Comparison of ENCODE assay signal across 8 cellular contexts in the genomic region with DNA sequence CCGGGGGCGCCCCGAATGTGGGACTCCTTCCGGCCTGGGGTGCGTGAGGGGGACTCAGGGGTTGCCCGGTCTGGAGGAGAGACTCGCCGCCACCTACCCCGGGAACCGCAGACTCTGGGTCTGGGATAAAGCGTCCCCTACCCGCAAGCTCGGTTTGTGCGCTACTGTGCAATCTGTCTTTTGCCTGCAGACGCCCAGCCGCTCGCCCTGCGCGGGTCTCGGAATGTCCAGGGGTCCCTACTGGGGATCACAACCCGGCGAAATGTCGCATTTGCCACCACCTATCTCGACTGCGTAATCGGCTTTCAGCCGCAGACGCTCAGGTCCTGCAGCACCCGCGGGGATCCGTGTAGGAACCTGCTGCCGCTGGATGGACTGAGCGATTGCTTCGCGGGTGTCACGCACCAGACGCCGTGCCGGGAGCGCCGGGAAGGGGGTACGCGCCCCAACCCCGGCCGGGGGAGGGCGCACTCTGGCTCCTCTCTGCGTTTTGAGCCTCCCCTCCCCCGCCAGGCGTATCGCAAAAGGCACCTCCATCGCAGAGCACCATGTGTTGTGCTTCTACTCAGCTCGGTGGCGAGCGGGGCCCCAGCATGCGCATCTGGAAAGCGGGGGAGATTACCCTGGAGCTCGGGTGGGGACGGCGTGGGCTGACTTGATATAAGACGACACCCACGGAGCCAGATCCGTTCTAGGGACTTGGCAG. TPM values are rescaled to one million over a fixed set of nuclear protein-coding genes. Genes with fewer than 3 reads are reported as not detected.
DNase-seq lines count a peak whose midpoint lies in the region; ATAC-seq and TF ChIP-seq lines count a peak whose summit lies in the region.

No MANE protein-coding gene starts in this region.

- no peak for TF ChIP-seq POLR2A in stomach (IDR thresholded peaks at IDR 0.05)

- no peaks in the 10 kb centered on the region for H3K9me3 Mint-ChIP-seq in activated T-helper 1 cell treated with anti-CD3 and anti-CD28 coated beads, Interleukin-12 subunit alpha, Interleukin-12 subunit beta, Interleukin-2, Interleukin-4 antibody, amounts not matched to agents 30 ng/mL and 10 ng/mL and 1 ng/mL, durations not matched to agents 14 hours and 24 hours and 36 hours

- H3K9me2 ChIP-seq in OCI-LY1 (ENCODE audit: low read depth, low read length) (no peaks in the 10 kb centered on the region), neural cell (ENCODE audit: insufficient read depth, low read length) (no peaks in the 10 kb centered on the region)

- peaks cover 29% of the 10 kb centered on the region for H3K36me3 Mint-ChIP-seq in activated T-helper 1 cell treated with anti-CD3 and anti-CD28 coated beads, Interleukin-12 subunit alpha, Interleukin-12 subunit beta, Interleukin-2, Interleukin-4 antibody, amounts not matched to agents 30 ng/mL and 10 ng/mL and 1 ng/mL, durations not matched to agents 14 hours and 24 hours and 36 hours (ENCODE audit: low read depth)

- H3K4me3 ChIP-seq in OCI-LY1 (ENCODE audit: low read depth, low read length, poor library complexity, severe bottlenecking) (peak overlapping the region; percentile 83), neural cell (ENCODE audit: low read length) (peak overlapping the region; percentile 95), stomach (peak overlapping the region; percentile 84 to 99 (median 96))

- H3K79me2 ChIP-seq in OCI-LY1 (ENCODE audit: insufficient read depth, low read length), result peaks cover 35% of the 10 kb centered on the region
- H3K79me2 ChIP-seq in neural cell (replicated peaks; ENCODE audit: insufficient read depth, low read length), result peaks cover 37% of the 10 kb centered on the region

- DNase-seq in NCI-H1436 (lab: John Stamatoyannopoulos, UW), result peak; percentile 45
- DNase-seq in NCI-H1436 treated with DMSO at 0.1 percent for 48 hours (lab: John Stamatoyannopoulos, UW), result no peak
- peak; percentile 69 for DNase-seq in activated T-helper 1 cell treated with anti-CD3 and anti-CD28 coated beads, Interleukin-12 subunit alpha, Interleukin-12 subunit beta, Interleukin-2, Interleukin-4 antibody, amounts not matched to agents 30 ng/mL and 10 ng/mL and 1 ng/mL, durations not matched to agents 14 hours and 24 hours and 36 hours (ENCODE audit: low spot score)
- DNase-seq in fibroblast of peridontal ligament (ENCODE audit: extremely low read depth), result peak; percentile 35
- DNase-seq in stomach, result peak; percentile 64

- H2AFZ ChIP-seq in OCI-LY1 (ENCODE audit: low read length), result no peak overlapping the region
- H2AFZ ChIP-seq in neural cell (ENCODE audit: low read depth, low read length), result peak overlapping the region; percentile 52

- H3K9me3 ChIP-seq in OCI-LY1 (ENCODE audit: low read length), result no peaks in the 10 kb centered on the region
- no peaks in the 10 kb centered on the region for H3K9me3 ChIP-seq in neural cell (ENCODE audit: low read length)
- H3K9me3 ChIP-seq in stomach, result no peaks in the 10 kb centered on the region

- H3K36me3 ChIP-seq in OCI-LY1 (ENCODE audit: insufficient read depth, low read length), result no peaks in the 10 kb centered on the region
- H3K36me3 ChIP-seq in neural cell (ENCODE audit: insufficient read depth, low read length), result no peaks in the 10 kb centered on the region
- no peaks in the 10 kb centered on the region for H3K36me3 ChIP-seq in stomach

- TF ChIP-seq CTCF in OCI-LY1 (IDR thresholded peaks at IDR 0.05; ENCODE audit: low read length) (peak; percentile 45), neural cell (IDR thresholded peaks at IDR 0.05; ENCODE audit: poor library complexity, severe bottlenecking) (peak; percentile 49), stomach (IDR thresholded peaks at IDR 0.05) (no peak)

- H3K9ac ChIP-seq in OCI-LY1 (ENCODE audit: low read length) (peak overlapping the region; percentile 90), neural cell (ENCODE audit: low read length) (peak overlapping the region; percentile 82)

- ATAC-seq in HG03196 (IDR thresholded peaks at IDR 0.05; ENCODE audit: unreplicated experiment), result peak; percentile 21

- H3K27ac Mint-ChIP-seq in activated T-helper 1 cell treated with anti-CD3 and anti-CD28 coated beads, Interleukin-12 subunit alpha, Interleukin-12 subunit beta, Interleukin-2, Interleukin-4 antibody, amounts not matched to agents 30 ng/mL and 10 ng/mL and 1 ng/mL, durations not matched to agents 14 hours and 24 hours and 36 hours, result peak overlapping the region; percentile 95

- TF ChIP-seq RAD21 in neural cell (conservative IDR thresholded peaks at IDR 0.05), result no peak

- H3F3A ChIP-seq in OCI-LY1 (ENCODE audit: insufficient read depth, low read length) (no peaks in the 10 kb centered on the region), neural cell (ENCODE audit: insufficient read depth, low read length, poor library complexity, severe bottlenecking) (no peaks in the 10 kb centered on the region)

- H3K4me3 Mint-ChIP-seq in activated T-helper 1 cell treated with anti-CD3 and anti-CD28 coated beads, Interleukin-12 subunit alpha, Interleukin-12 subunit beta, Interleukin-2, Interleukin-4 antibody, amounts not matched to agents 30 ng/mL and 10 ng/mL and 1 ng/mL, durations not matched to agents 14 hours and 24 hours and 36 hours, result peak overlapping the region; percentile 91

- WGBS in stomach, 5 donors, result 0 to 1% (median 1%) methylated on average over 11 to 62 of the region's 62 CpGs

- H4K20me1 ChIP-seq in OCI-LY1 (ENCODE audit: insufficient read depth, low read length), result no peaks in the 10 kb centered on the region
- no peaks in the 10 kb centered on the region for H4K20me1 ChIP-seq in neural cell (ENCODE audit: insufficient read depth)

- TF ChIP-seq EP300 in neural cell (conservative IDR thresholded peaks at IDR 0.05; ENCODE audit: poor library complexity, severe bottlenecking) (no peak), stomach (IDR thresholded peaks at IDR 0.05) (no peak)

- H3K27me3 Mint-ChIP-seq in activated T-helper 1 cell treated with anti-CD3 and anti-CD28 coated beads, Interleukin-12 subunit alpha, Interleukin-12 subunit beta, Interleukin-2, Interleukin-4 antibody, amounts not matched to agents 30 ng/mL and 10 ng/mL and 1 ng/mL, durations not matched to agents 14 hours and 24 hours and 36 hours (ENCODE audit: insufficient read depth), result no peaks in the 10 kb centered on the region

- intact Hi-C loops in activated T-helper 1 cell treated with anti-CD3 and anti-CD28 coated beads, Interleukin-12 subunit alpha, Interleukin-12 subunit beta, Interleukin-2, Interleukin-4 antibody, amounts not matched to agents 30 ng/mL and 10 ng/mL and 1 ng/mL, durations not matched to agents 14 hours and 24 hours and 36 hours (cut with micrococcal nuclease), result loop anchor here (1.0 to 10.0 kb wide), 11 partner anchors 12 to 332 kb away; a partner anchor contains a TSS
- intact Hi-C loops in stomach (cut with DNase I; ENCODE audit: low total_unique reads), result no loop called here

- H3K27ac ChIP-seq in OCI-LY1 (ENCODE audit: low read depth, low read length, poor library complexity, severe bottlenecking) (peak overlapping the region; percentile 40), neural cell (ENCODE audit: low read length) (no peak overlapping the region), stomach (peak overlapping the region in 4 of 5 donors; percentile 79 to 94 (median 86))

- H3K4me1 Mint-ChIP-seq in activated T-helper 1 cell treated with anti-CD3 and anti-CD28 coated beads, Interleukin-12 subunit alpha, Interleukin-12 subunit beta, Interleukin-2, Interleukin-4 antibody, amounts not matched to agents 30 ng/mL and 10 ng/mL and 1 ng/mL, durations not matched to agents 14 hours and 24 hours and 36 hours (ENCODE audit: low read depth), result peaks cover 51% of the 10 kb centered on the region

- H3K4me2 ChIP-seq in OCI-LY1 (ENCODE audit: low read length) (peak overlapping the region; percentile 97), neural cell (ENCODE audit: low read length) (peak overlapping the region; percentile 64)

- H3K27me3 ChIP-seq in OCI-LY1 (ENCODE audit: insufficient read depth, low read length) (no peaks in the 10 kb centered on the region), neural cell (ENCODE audit: insufficient read depth, low read depth, low read length) (no peaks in the 10 kb centered on the region), stomach (peaks cover 0 to 11% (median 0%) of the 10 kb centered on the region in 3 donors)

- H3K4me1 ChIP-seq in OCI-LY1 (ENCODE audit: insufficient read depth, low read length, severe bottlenecking), result peaks cover 37% of the 10 kb centered on the region
- peaks cover 15 to 58% (median 51%) of the 10 kb centered on the region in 4 donors for H3K4me1 ChIP-seq in stomach

RNA-seq across cellular contexts. Expression of a gene that starts 0.8 kb away (rescaled TPM):
- 64.0 and 67.5 TPM in 2 replicates for total RNA-seq in activated T-helper 1 cell treated with anti-CD3 and anti-CD28 coated beads, Interleukin-12 subunit alpha, Interleukin-12 subunit beta, Interleukin-2, Interleukin-4 antibody, amounts not matched to agents 30 ng/mL and 10 ng/mL and 1 ng/mL, durations not matched to agents 14 hours and 24 hours and 36 hours
- 68.2 and 69.1 TPM in 2 replicates for polyA plus RNA-seq in neural cell
- polyA minus RNA-seq in neural cell, result 173 and 174 TPM in 2 replicates
- total RNA-seq in stomach, result 100 to 1,000 TPM in 1 of 5 donors, 10 to 100 TPM in 4; 19.7 to 157 (median 56.7) TPM
- 10 to 100 TPM in 1 of 3 donors, 1 to 10 TPM in 2; 8.1 to 15.9 (median 9.2) TPM for polyA plus RNA-seq in stomach

RNA-seq across cellular contexts. Expression of a gene that starts 31.9 kb away (rescaled TPM):
- 46.0 and 48.9 TPM in 2 replicates for total RNA-seq in activated T-helper 1 cell treated with anti-CD3 and anti-CD28 coated beads, Interleukin-12 subunit alpha, Interleukin-12 subunit beta, Interleukin-2, Interleukin-4 antibody, amounts not matched to agents 30 ng/mL and 10 ng/mL and 1 ng/mL, durations not matched to agents 14 hours and 24 hours and 36 hours
- 117 and 150 TPM in 2 replicates for polyA plus RNA-seq in neural cell
- polyA minus RNA-seq in neural cell, result 70.5 and 72.6 TPM in 2 replicates
- 10 to 100 TPM in 4 of 5 donors, 1 to 10 TPM in 1; 5.8 to 23.7 (median 20.6) TPM for total RNA-seq in stomach
- polyA plus RNA-seq in stomach, result 10 to 100 TPM; 31.4 to 53.0 (median 42.6) TPM

RNA-seq across cellular contexts. Expression of a gene that starts 32.0 kb away (rescaled TPM):
- 24.0 and 27.9 TPM in 2 replicates for total RNA-seq in activated T-helper 1 cell treated with anti-CD3 and anti-CD28 coated beads, Interleukin-12 subunit alpha, Interleukin-12 subunit beta, Interleukin-2, Interleukin-4 antibody, amounts not matched to agents 30 ng/mL and 10 ng/mL and 1 ng/mL, durations not matched to agents 14 hours and 24 hours and 36 hours
- 132 and 156 TPM in 2 replicates for polyA plus RNA-seq in neural cell
- 28.1 and 33.1 TPM in 2 replicates for polyA minus RNA-seq in neural cell
- total RNA-seq in stomach, result 100 to 1,000 TPM in 2 of 5 donors, 10 to 100 TPM in 3; 10.3 to 166 (median 44.9) TPM
- polyA plus RNA-seq in stomach, result 10 to 100 TPM; 43.0 to 65.0 (median 44.1) TPM

RNA-seq across cellular contexts. Expression of a gene that starts 56.3 kb away (rescaled TPM):
- not detected in 2 replicates for total RNA-seq in activated T-helper 1 cell treated with anti-CD3 and anti-CD28 coated beads, Interleukin-12 subunit alpha, Interleukin-12 subunit beta, Interleukin-2, Interleukin-4 antibody, amounts not matched to agents 30 ng/mL and 10 ng/mL and 1 ng/mL, durations not matched to agents 14 hours and 24 hours and 36 hours
- polyA plus RNA-seq in neural cell (not detected in 2 replicates), stomach (not detected)
- not detected in 2 replicates for polyA minus RNA-seq in neural cell
- under 1 TPM in 1 of 5 donors, not detected in 4; 0.18 TPM for total RNA-seq in stomach

RNA-seq across cellular contexts. Expression of a gene that starts 57.7 kb away (rescaled TPM):
- not detected in 2 replicates for total RNA-seq in activated T-helper 1 cell treated with anti-CD3 and anti-CD28 coated beads, Interleukin-12 subunit alpha, Interleukin-12 subunit beta, Interleukin-2, Interleukin-4 antibody, amounts not matched to agents 30 ng/mL and 10 ng/mL and 1 ng/mL, durations not matched to agents 14 hours and 24 hours and 36 hours
- not detected in 2 replicates for polyA plus RNA-seq in neural cell
- not detected in 2 replicates for polyA minus RNA-seq in neural cell
- not detected for total RNA-seq in stomach
- polyA plus RNA-seq in stomach, result not detected

Comparison
In these comparisons a context has a peak if more than half of its experiments do, and no peak if none do; other contexts are left out.
1. CTCF ChIP-seq: peak in OCI-LY1 (single experiment) and neural cell (single experiment); none in stomach (0 of 7).
2. Peak in every context shown above with its lines, with median percentiles within 50 percentile points of each other: H3K4me3 ChIP-seq.